ENCODE assay signal across 27 cellular contexts in genomic region chr6:50443144-50443543, GRCh38.
"Had no signal": no experiment of that assay in that cellular context is flagged by ENCODE, and none has a peak within 500 bp of the region (broad histone marks: within the 10 kb centered on the region; RNA-seq: fewer than 3 reads in every experiment).

No MANE protein-coding gene starts in this region.

- H3K4me1 ChIP-seq: stomach, suprapubic skin, testis, thyroid gland, tibial artery, tibial nerve, transverse colon, upper lobe of left lung, upper lobe of right lung, uterus, vagina had no signal

- H3K36me3 ChIP-seq: stomach, suprapubic skin, thoracic aorta, thyroid gland, tibial artery, tibial nerve, transverse colon, upper lobe of left lung, upper lobe of right lung, uterus, vagina had no signal

- H3K27me3 ChIP-seq: stomach, suprapubic skin, testis, thyroid gland, tibial artery, tibial nerve, transverse colon, upper lobe of left lung, upper lobe of right lung, uterus, vagina had no signal

- ATAC-seq: stimulated activated effector memory CD8-positive, alpha-beta T cell treated with anti-CD3 and anti-CD28 coated beads, Interleukin-12 subunit alpha, Interleukin-12 subunit beta, amount 100 ng/mL, for 72 hours; stimulated activated memory B cell treated with anti-CD40 and anti-IgM and Interleukin-4, amounts not matched to agents 10 μg/mL and 1 μg/mL and 100 μg/mL, for 72 hours; stimulated activated naive B cell treated with anti-CD40 and anti-IgM and Interleukin-4, amounts not matched to agents 10 μg/mL and 1 μg/mL and 100 μg/mL, for 72 hours; stimulated activated naive CD8-positive, alpha-beta T cell treated with anti-CD3 and anti-CD28 coated beads, Interleukin-15, amount 100 ng/mL, for 72 hours; stimulated activated naive CD8-positive, alpha-beta T cell treated with anti-CD3 and anti-CD28 coated beads, Interleukin-15, Interleukin-2, amounts not matched to agents 100 U/mL and 50 U/mL, for 24 hours; upper lobe of right lung had no signal

- DNase-seq: stimulated activated CD4-positive, alpha-beta T cell treated with anti-CD3 and anti-CD28 coated beads, Interleukin-2, amount 100 ng/mL, for 48 hours; stimulated activated CD4-positive, alpha-beta T cell treated with anti-CD3 and anti-CD28 coated beads, Interleukin-4, amount 100 ng/mL, for 1 hour; stimulated activated CD4-positive, alpha-beta T cell treated with anti-CD3 and anti-CD28 coated beads, Interleukin-4, amount 100 ng/mL, for 24 hours; stimulated activated CD4-positive, alpha-beta T cell treated with anti-CD3 and anti-CD28 coated beads, Interleukin-4, amount 100 ng/mL, for 4 hours; stimulated activated CD8-positive, alpha-beta memory T cell treated with anti-CD3 and anti-CD28 coated beads, Interleukin-4, amount 100 ng/mL, for 48 hours; stimulated activated naive B cell treated with anti-CD40 and anti-IgM and Interleukin-4, amounts not matched to agents 10 μg/mL and 1 μg/mL and 100 μg/mL, for 72 hours; stimulated activated naive CD4-positive, alpha-beta T cell; stimulated activated naive CD4-positive, alpha-beta T cell treated with Interleukin-2 at 50 U/mL for 16 hours; stimulated activated naive CD8-positive, alpha-beta T cell treated with anti-CD3 and anti-CD28 coated beads, Interleukin-15, amount 100 ng/mL, for 72 hours; stimulated activated naive CD8-positive, alpha-beta T cell treated with anti-CD3 and anti-CD28 coated beads, Interleukin-15, Interleukin-2, amounts not matched to agents 100 U/mL and 50 U/mL, for 24 hours; stomach; substantia nigra; testis; thyroid gland; tibial artery; transverse colon; trophoblast cell; upper lobe of left lung; upper lobe of right lung; uterus had no signal

- H3K9me3 ChIP-seq: suprapubic skin, testis, thoracic aorta, thyroid gland, tibial artery, tibial nerve, transverse colon, upper lobe of left lung, upper lobe of right lung, uterus, vagina had no signal

- FAIRE-seq: urothelium cell line had no signal

- H3K4me3 ChIP-seq: stomach, suprapubic skin, testis, thoracic aorta, thyroid gland, tibial artery, tibial nerve, transverse colon, upper lobe of left lung, upper lobe of right lung, uterus, vagina had no signal

- H3K27ac ChIP-seq: stomach, suprapubic skin, testis, thoracic aorta, thyroid gland, tibial artery, tibial nerve, transverse colon, upper lobe of left lung, upper lobe of right lung, uterus, vagina had no signal
